ENCODE assay signal across 10 cellular contexts in the genomic region with DNA sequence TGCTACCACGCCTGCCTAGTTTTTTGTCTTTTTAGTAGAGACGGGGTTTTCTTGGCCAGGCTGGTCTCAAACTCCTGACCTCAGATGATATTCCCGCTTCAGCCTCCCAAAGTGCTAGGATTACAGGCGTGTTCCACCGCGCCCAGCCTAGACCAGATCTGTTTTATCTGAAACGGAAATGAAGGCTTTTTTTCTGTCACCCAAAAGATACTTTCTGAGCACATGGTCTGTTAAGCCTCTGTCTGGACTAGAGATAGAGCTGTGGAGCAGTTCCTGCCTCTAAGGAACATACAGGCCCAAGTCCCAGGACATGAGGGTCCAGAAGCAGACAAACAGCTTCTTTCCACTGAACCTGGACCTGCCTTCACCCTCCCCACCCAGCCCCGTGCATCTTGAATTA. TPM values are rescaled to one million over a fixed set of nuclear protein-coding genes. Genes with fewer than 3 reads are reported as not detected.
DNase-seq lines count a peak whose midpoint lies in the region; ATAC-seq and TF ChIP-seq lines count a peak whose summit lies in the region.
"Had no signal": no experiment of that assay in that cellular context is flagged by ENCODE, and none has a peak within 500 bp of the region (broad histone marks: within the 10 kb centered on the region; RNA-seq: fewer than 3 reads in every experiment).

No MANE protein-coding gene starts in this region.

- H3K4me3 ChIP-seq in ascending aorta, result no peak overlapping the region
- H3K4me3 ChIP-seq in mucosa of descending colon, result no peak overlapping the region
- no peak overlapping the region for H3K4me3 ChIP-seq in testis
- H3K4me3 ChIP-seq: ovary had no signal

- TF ChIP-seq CTCF in ascending aorta (IDR thresholded peaks at IDR 0.05) (no peak), mucosa of descending colon (IDR thresholded peaks at IDR 0.05) (no peak), testis (IDR thresholded peaks at IDR 0.05) (no peak)

- DNase-seq in ascending aorta (ENCODE audit: low spot score in 2 of 2), result no peak
- peak in 2 of 3 donors; percentile 44 to 46 for DNase-seq in mucosa of descending colon
- DNase-seq in testis, result no peak
- no peak for DNase-seq in HPDE6-E6E7 (ENCODE audit: extremely low spot score)
- no peak for DNase-seq in NCI-H345 treated with DMSO at 0.1 percent for 48 hours (lab: John Stamatoyannopoulos, UW; ENCODE audit: unreplicated experiment)
- no peak for DNase-seq in globus pallidus (ENCODE audit: low spot score)
- DNase-seq: NCI-H1105, NCI-H526 treated with DMSO at 0.1 percent for 48 hours had no signal

- ATAC-seq in mucosa of descending colon, result no peak

- no peaks in the 10 kb centered on the region for H3K9me3 ChIP-seq in KOPT-K1 (ENCODE audit: insufficient read depth, low read length, poor library complexity, severe bottlenecking)
- no peaks in the 10 kb centered on the region for H3K9me3 ChIP-seq in ascending aorta
- H3K9me3 ChIP-seq in mucosa of descending colon, result no peaks in the 10 kb centered on the region
- H3K9me3 ChIP-seq in testis, result no peaks in the 10 kb centered on the region
- H3K9me3 ChIP-seq: ovary had no signal

- 72 to 80% methylated on average over 8 of the region's 8 CpGs for WGBS in testis, 2 donors

- H3K36me3 ChIP-seq in KOPT-K1 (ENCODE audit: insufficient read depth, low read length) (no peaks in the 10 kb centered on the region), ascending aorta (no peaks in the 10 kb centered on the region), mucosa of descending colon (ENCODE audit: low read depth) (peaks cover 5% of the 10 kb centered on the region), testis (ENCODE audit: low read depth, missing control alignments) (no peaks in the 10 kb centered on the region)
- H3K36me3 ChIP-seq: ovary had no signal

- H3K4me1 ChIP-seq in ascending aorta (peaks cover 6 to 27% of the 10 kb centered on the region in 2 donors), mucosa of descending colon (ENCODE audit: low read depth) (peaks cover 33% of the 10 kb centered on the region), testis (peaks cover 10% of the 10 kb centered on the region)

- H3K27me3 ChIP-seq in ascending aorta (no peaks in the 10 kb centered on the region), testis (no peaks in the 10 kb centered on the region)
- H3K27me3 ChIP-seq: ovary had no signal

- no peak for TF ChIP-seq POLR2A in testis (IDR thresholded peaks at IDR 0.05)

- H3K27ac ChIP-seq in KOPT-K1 (ENCODE audit: low read depth, low read length, poor library complexity, severe bottlenecking) (peak overlapping the region; percentile 91), ascending aorta (peak overlapping the region; percentile 99 to 100), testis (peak overlapping the region; percentile 86 to 88)

- intact Hi-C loops in ascending aorta (cut with DNase I) (no loop called here), mucosa of descending colon (cut with DNase I, micrococcal nuclease) (no loop called here), testis (cut with DNase I; ENCODE audit: low total_unique reads) (no loop called here)

RNA-seq across cellular contexts. Expression of gene PTMA, which starts 43.6 kb away (rescaled TPM):
- total RNA-seq in ascending aorta (745 TPM), mucosa of descending colon (1,000 to 10,000 TPM in 1 of 3 donors, 100 to 1,000 TPM in 2; 838 to 1,158 (median 963) TPM), testis (100 to 1,000 TPM; 278 to 311 TPM)
- polyA plus RNA-seq in testis (ENCODE audit: insufficient read depth, low read depth, low replicate concordance), result 583 TPM

Comparison
In these comparisons a context has a peak if more than half of its experiments do, and no peak if none do; other contexts are left out.
1. DNase-seq: peak in mucosa of descending colon (2 of 3); none in ascending aorta (0 of 2), testis (single experiment), HPDE6-E6E7 (single experiment), NCI-H345 treated with DMSO at 0.1 percent for 48 hours (single experiment) and globus pallidus (single experiment).
2. Peak in every context shown above with its lines, with median percentiles within 50 percentile points of each other: H3K27ac ChIP-seq.